8 cellular contexts compared by ENCODE assay signal in genomic region chr6:138106665-138107077, GRCh38. TPM values are rescaled to one million over a fixed set of nuclear protein-coding genes. Genes with fewer than 3 reads are reported as not detected.
A peak's percentile ranks its signal among the peaks of the same experiment; 100 is the strongest.
DNase-seq lines count a peak whose midpoint lies in the region; ATAC-seq and TF ChIP-seq lines count a peak whose summit lies in the region.

No MANE protein-coding gene starts in this region.

- peaks cover 13% of the 10 kb centered on the region for H3K4me1 ChIP-seq in CD8-positive, alpha-beta memory T cell (ENCODE audit: insufficient read depth, low read length)
- H3K4me1 ChIP-seq in NT2/D1 (ENCODE audit: insufficient read depth, insufficient read length): no peaks in the 10 kb centered on the region
- peaks cover 8% of the 10 kb centered on the region for H3K4me1 ChIP-seq in osteoblast (ENCODE audit: insufficient read depth, low read length)

- H3K79me2 ChIP-seq in osteoblast (ENCODE audit: insufficient read depth, low read length): peaks cover 3% of the 10 kb centered on the region

- H3K9me3 ChIP-seq in CD8-positive, alpha-beta memory T cell (ENCODE audit: low read length): no peaks in the 10 kb centered on the region
- H3K9me3 ChIP-seq in NT2/D1 (ENCODE audit: insufficient read depth, low read length) (no peaks in the 10 kb centered on the region), osteoblast (ENCODE audit: low read depth, low read length) (no peaks in the 10 kb centered on the region)

- H3K36me3 Mint-ChIP-seq in CD8-positive, alpha-beta memory T cell: peaks cover 0 to 3% (median 2%) of the 10 kb centered on the region in 3 donors

- no peaks in the 10 kb centered on the region for H3K36me3 ChIP-seq in CD8-positive, alpha-beta memory T cell (ENCODE audit: insufficient read depth, low read length)
- H3K36me3 ChIP-seq in NT2/D1 (ENCODE audit: insufficient read depth, insufficient read length, low read length) (peaks cover 17% of the 10 kb centered on the region), osteoblast (ENCODE audit: insufficient read depth, low read length) (no peaks in the 10 kb centered on the region)

- H3K4me1 Mint-ChIP-seq in CD8-positive, alpha-beta memory T cell: peaks cover 22 to 40% (median 22%) of the 10 kb centered on the region in 3 donors

- H3K27me3 ChIP-seq in CD8-positive, alpha-beta memory T cell (ENCODE audit: insufficient read depth, low read length, poor library complexity, severe bottlenecking): peaks cover 10% of the 10 kb centered on the region
- H3K27me3 ChIP-seq in NT2/D1 (ENCODE audit: insufficient read depth, insufficient read length) (peaks cover 17% of the 10 kb centered on the region), osteoblast (ENCODE audit: insufficient read depth, low read length) (peaks cover 17% of the 10 kb centered on the region)

- peak overlapping the region; percentile 88 to 95 (median 92) for H3K4me3 Mint-ChIP-seq in CD8-positive, alpha-beta memory T cell

- no peaks in the 10 kb centered on the region for H4K20me1 ChIP-seq in osteoblast (ENCODE audit: insufficient read depth, low read length)

- no peak for DNase-seq in CD8-positive, alpha-beta memory T cell
- DNase-seq in NT2/D1 (ENCODE audit: low read depth, low spot score) (no peak), epithelial cell of esophagus (ENCODE audit: low read depth) (no peak), osteoblast (ENCODE audit: insufficient read length, low spot score, missing footprints) (no peak), SKM-1 (lab: John Stamatoyannopoulos, UW; ENCODE audit: unreplicated experiment) (no peak), kidney tubule cell (ENCODE audit: low spot score) (no peak), EL (no peak)

- H3K27ac ChIP-seq in CD8-positive, alpha-beta memory T cell (ENCODE audit: low read depth, low read length): no peak overlapping the region
- H3K27ac ChIP-seq in osteoblast (ENCODE audit: low read depth, low read length): no peak overlapping the region

- no peak for TF ChIP-seq CTCF in epithelial cell of esophagus (IDR thresholded peaks at IDR 0.05; ENCODE audit: insufficient read depth, low read depth, low read length, missing control alignments)
- TF ChIP-seq CTCF in osteoblast (IDR thresholded peaks at IDR 0.05; ENCODE audit: extremely low read depth, low read depth, low read length): no peak

- H3K9me3 Mint-ChIP-seq in CD8-positive, alpha-beta memory T cell: no peaks in the 10 kb centered on the region

- ATAC-seq in HG03469 (IDR thresholded peaks at IDR 0.05; ENCODE audit: unreplicated experiment): no peak

- H3K4me2 ChIP-seq in osteoblast (ENCODE audit: insufficient read depth, low read length): peak overlapping the region; percentile 75

- CTCF ChIA-PET in CD8-positive, alpha-beta memory T cell (lab: Charles Lee): interaction anchor here (1.0 to 3.4 kb wide), 4 partner anchors 9 to 400 kb away, joined by 3 to 24 read pairs (median 18); no protein-coding TSS in a partner anchor

- peak overlapping the region; percentile 90 for H2AFZ ChIP-seq in osteoblast (ENCODE audit: low read length)

- H3K9ac ChIP-seq in NT2/D1 (ENCODE audit: insufficient read length, low read depth): peak overlapping the region; percentile 82

- peak overlapping the region; percentile 31 for H3K4me3 ChIP-seq in CD8-positive, alpha-beta memory T cell (ENCODE audit: low read length)
- H3K4me3 ChIP-seq in NT2/D1 (ENCODE audit: insufficient read length, low read depth) (peak overlapping the region; percentile 66), epithelial cell of esophagus (ENCODE audit: low read length) (peak overlapping the region; percentile 97), osteoblast (ENCODE audit: insufficient read depth, low read length) (peak overlapping the region; percentile 81)

- POLR2A ChIA-PET in CD8-positive, alpha-beta memory T cell (lab: Charles Lee): interaction anchor here (0.6 kb wide), 1 partner anchor 399 kb away, joined by 4 read pairs; no protein-coding TSS in a partner anchor

- peaks cover 0 to 3% of the 10 kb centered on the region in 2 donors for H3K27me3 Mint-ChIP-seq in CD8-positive, alpha-beta memory T cell

- H3K27ac Mint-ChIP-seq in CD8-positive, alpha-beta memory T cell: peak overlapping the region in 6 of 8 donors; percentile 79 to 98 (median 88)

RNA-seq across cellular contexts. Expression of gene PERP, which starts 0.5 kb away (rescaled TPM):
- 1 to 10 TPM; 8.0 to 8.7 TPM for total RNA-seq in CD8-positive, alpha-beta memory T cell
- polyA plus RNA-seq in CD8-positive, alpha-beta memory T cell: 6.4 TPM
- 7.7 and 8.3 TPM in 2 replicates for total RNA-seq in osteoblast

RNA-seq across cellular contexts. Expression of gene ARFGEF3, which starts 55.1 kb away (rescaled TPM):
- under 1 TPM; 0.09 to 0.11 TPM for total RNA-seq in CD8-positive, alpha-beta memory T cell
- not detected for polyA plus RNA-seq in CD8-positive, alpha-beta memory T cell
- total RNA-seq in osteoblast: under 0.01 TPM in 2 replicates

Comparison
In these comparisons a context has a peak if more than half of its experiments do, and no peak if none do; other contexts are left out.
1. H3K4me3 ChIP-seq: peak in every context shown above with its lines; median percentile 97 in epithelial cell of esophagus; 81 in osteoblast; 66 in NT2/D1; 31 in CD8-positive, alpha-beta memory T cell.